In genomic region chr6:133542056-133542821, GRCh38 we compare ENCODE assay signal across 1 cellular context.
TF ChIP-seq lines count a peak whose summit lies in the region.

No MANE protein-coding gene starts in this region.

TF ChIP-seq in GM23338, 12 proteins besides CTCF, POLR2A, EP300 and RAD21 (continued from another document):
- TF ChIP-seq REST (IDR thresholded peaks at IDR 0.05; ENCODE audit: unreplicated experiment) (no peak), ZNF462 (CRISPR knock-in tag; IDR thresholded peaks at IDR 0.05) (no peak), EZH2phosphoT487 (IDR thresholded peaks at IDR 0.05; ENCODE audit: unreplicated experiment) (no peak), ETS1 (IDR thresholded peaks at IDR 0.05) (no peak), POLR2AphosphoS5 (IDR thresholded peaks at IDR 0.05; ENCODE audit: low read depth) (no peak), STAT1 (IDR thresholded peaks at IDR 0.05; ENCODE audit: unreplicated experiment) (no peak), CREB1 (CRISPR knock-in tag; IDR thresholded peaks at IDR 0.05; ENCODE audit: low read depth) (no peak)
